7 cellular contexts compared by ENCODE assay signal in the genomic region with DNA sequence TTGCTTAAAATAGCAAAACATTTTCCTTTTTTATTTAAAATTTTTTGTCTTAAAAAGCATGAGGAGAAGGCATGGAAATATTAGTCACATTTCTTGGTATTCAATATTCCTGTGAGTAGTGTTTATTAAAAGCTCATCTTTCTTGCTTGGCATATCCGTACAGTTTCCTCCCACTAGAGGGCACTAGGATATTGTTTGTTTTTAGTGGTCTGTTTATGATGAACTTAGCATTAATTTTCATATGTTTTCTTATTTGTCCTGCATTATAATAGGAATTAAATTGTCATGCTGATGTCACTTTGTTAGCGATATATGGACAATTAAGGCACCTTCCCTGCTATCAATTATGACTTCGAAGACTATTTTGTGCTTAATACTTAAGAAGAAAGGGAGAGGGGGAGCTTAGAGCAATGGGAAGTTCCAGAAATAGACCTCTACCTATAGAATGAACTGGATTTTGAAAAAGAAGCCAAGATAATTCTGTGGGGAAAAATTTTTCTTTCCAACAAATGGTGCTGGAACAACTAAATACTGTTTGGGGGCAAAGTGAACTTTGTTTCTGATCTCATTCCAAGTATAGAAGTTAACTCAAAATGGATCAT.
DNase-seq lines count a peak whose midpoint lies in the region; ATAC-seq and TF ChIP-seq lines count a peak whose summit lies in the region.

No MANE protein-coding gene starts in this region.

- in situ Hi-C loops in Panc1 (cut with HindIII; ENCODE audit: low pct_unique_long_range_greater_than_20kb, low sequenced_read_pairs) = no loop called here

- CTCF ChIA-PET in Panc1 (lab: Charles Lee) = interaction anchor here (0.5 to 1.2 kb wide), 10 partner anchors 11 to 258 kb away, joined by 3 to 19 read pairs (median 4); no protein-coding TSS in a partner anchor

- no peaks in the 10 kb centered on the region for H3K27me3 ChIP-seq in Panc1 (ENCODE audit: control insufficient read depth, insufficient read depth, low read length)
- no peaks in the 10 kb centered on the region for H3K27me3 ChIP-seq in endocrine pancreas (ENCODE audit: control insufficient read depth, insufficient read depth, low read length)

- no peak overlapping the region for H3K27ac ChIP-seq in Panc1 (ENCODE audit: low read length)

- intact Hi-C loops in Panc1 (cut with micrococcal nuclease; ENCODE audit: unreplicated experiment) = no loop called here

- BruUV-seq in Panc1 (replicated peaks; lab: Mats Ljungman, UMichigan) = no TSS peak

- H3K4me1 ChIP-seq in Panc1 (ENCODE audit: control insufficient read depth, insufficient read depth, low read length) = no peaks in the 10 kb centered on the region
- peaks cover 8% of the 10 kb centered on the region for H3K4me1 ChIP-seq in endocrine pancreas (ENCODE audit: control insufficient read depth, insufficient read depth, low read length)

- no peaks in the 10 kb centered on the region for H3K9me3 ChIP-seq in Panc1 (ENCODE audit: control insufficient read depth, insufficient read depth, low read depth, low read length)
- no peaks in the 10 kb centered on the region for H3K9me3 ChIP-seq in endocrine pancreas (ENCODE audit: control insufficient read depth, low read length)

- H3K4me3 ChIP-seq in Panc1 (ENCODE audit: low read depth in 2 of 2, low read length in 2 of 2) (no peak overlapping the region), endocrine pancreas (ENCODE audit: control insufficient read depth, insufficient read depth, low read length) (peak overlapping the region; percentile 26)

- H3K9ac ChIP-seq in endocrine pancreas (ENCODE audit: control insufficient read depth, insufficient read depth, low read length) = no peak overlapping the region

- ATAC-seq in Panc1 (peak; percentile 80), GM18517 (IDR thresholded peaks at IDR 0.05; ENCODE audit: unreplicated experiment) (no peak)

- peak; percentile 76; the same call in 1 of the 2 replicates for TF ChIP-seq CTCF in Panc1 (IDR thresholded peaks at IDR 0.05)

- POLR2A ChIA-PET in Panc1 (lab: Charles Lee) = interaction anchor here (0.5 kb wide), 1 partner anchor 118 kb away, joined by 3 read pairs; a partner anchor contains a TSS

- H3K36me3 ChIP-seq in Panc1 (ENCODE audit: control insufficient read depth, insufficient read depth, low read length) (no peaks in the 10 kb centered on the region), endocrine pancreas (ENCODE audit: control insufficient read depth, insufficient read depth, low read length) (no peaks in the 10 kb centered on the region)

- DNase-seq in DMS79 (lab: John Stamatoyannopoulos, UW) = peak; percentile 25
- peak; percentile 15 for DNase-seq in HPDE6-E6E7 (ENCODE audit: extremely low spot score)
- DNase-seq in Panc1 (ENCODE audit: low read depth, low spot score) = peak; percentile 58
- peak; percentile 80 for DNase-seq in myocyte (ENCODE audit: low read depth)
- no peak for DNase-seq in activated CD4-positive, CD25-positive, alpha-beta regulatory T cell (lab: John Stamatoyannopoulos, UW)

Comparison
In these comparisons a context has a peak if more than half of its experiments do, and no peak if none do; other contexts are left out.
1. DNase-seq: peak in DMS79 (single experiment), HPDE6-E6E7 (single experiment), Panc1 (single experiment) and myocyte (single experiment); none in activated CD4-positive, CD25-positive, alpha-beta regulatory T cell (0 of 4).